8 cellular contexts compared by ENCODE assay signal in genomic region chr19:13795595-13796300, GRCh38. TPM values are rescaled to one million over a fixed set of nuclear protein-coding genes. Genes with fewer than 3 reads are reported as not detected.
DNase-seq lines count a peak whose midpoint lies in the region; ATAC-seq and TF ChIP-seq lines count a peak whose summit lies in the region.

No MANE protein-coding gene starts in this region.

- DNase-seq in GM19238 (ENCODE audit: insufficient read length, low spot score) (peak; percentile 54), smooth muscle cell (lab: John Stamatoyannopoulos, UW; ENCODE audit: unreplicated experiment) (no peak), 8988T (no peak)

- H3K79me2 ChIP-seq in smooth muscle cell (ENCODE audit: low read depth) = peaks cover 13% of the 10 kb centered on the region

- H3K4me2 ChIP-seq in BLaER1 = peak overlapping the region; percentile 97
- peak overlapping the region; percentile 96 for H3K4me2 ChIP-seq in smooth muscle cell

- H3K36me3 ChIP-seq in BLaER1 (peaks cover 14% of the 10 kb centered on the region; the same call in 1 of the 2 replicates), iPS-18a (ENCODE audit: control insufficient read depth, low read depth, low read length) (no peaks in the 10 kb centered on the region), smooth muscle cell (ENCODE audit: low read depth) (no peaks in the 10 kb centered on the region)

- peak overlapping the region; percentile 99 for H3K4me3 ChIP-seq in BLaER1
- H3K4me3 ChIP-seq in iPS-18a (ENCODE audit: low read length) = peak overlapping the region; percentile 78
- peak overlapping the region; percentile 88 for H3K4me3 ChIP-seq in smooth muscle cell

- H3K4me1 Mint-ChIP-seq in activated naive CD8-positive, alpha-beta T cell (ENCODE audit: low read depth) = peaks cover 22% of the 10 kb centered on the region

- ATAC-seq in HG03354 (IDR thresholded peaks at IDR 0.05; ENCODE audit: poor library complexity, severe bottlenecking, unreplicated experiment) = peak; percentile 48
- ATAC-seq in HG03025 (IDR thresholded peaks at IDR 0.05; ENCODE audit: low FRiP score, unreplicated experiment) = no peak

- no peaks in the 10 kb centered on the region for H3K9me3 ChIP-seq in BLaER1
- H3K9me3 ChIP-seq in iPS-18a (ENCODE audit: control insufficient read depth, low read depth, low read length) = no peaks in the 10 kb centered on the region
- no peaks in the 10 kb centered on the region for H3K9me3 ChIP-seq in smooth muscle cell (replicated peaks; ENCODE audit: low read depth)

- no peak for TF ChIP-seq CTCF in smooth muscle cell (IDR thresholded peaks at IDR 0.05; ENCODE audit: borderline replicate concordance, insufficient read depth, poor library complexity, severe bottlenecking)

- no peaks in the 10 kb centered on the region for H3K9me3 Mint-ChIP-seq in activated naive CD8-positive, alpha-beta T cell (ENCODE audit: low read depth)

- no peaks in the 10 kb centered on the region for H3K27me3 Mint-ChIP-seq in activated naive CD8-positive, alpha-beta T cell

- H3K9ac ChIP-seq in BLaER1 (peak overlapping the region; percentile 93), iPS-18a (ENCODE audit: low read length) (peak overlapping the region; percentile 65), smooth muscle cell (ENCODE audit: low read depth) (peak overlapping the region; percentile 86)

- no peak overlapping the region for H2AFZ ChIP-seq in smooth muscle cell (ENCODE audit: low read depth)

- H3K27ac ChIP-seq in BLaER1 = peak overlapping the region; percentile 93
- H3K27ac ChIP-seq in iPS-18a (ENCODE audit: low read length) = no peak overlapping the region
- H3K27ac ChIP-seq in smooth muscle cell (ENCODE audit: low read depth) = peak overlapping the region; percentile 97

- WGBS in smooth muscle cell (ENCODE audit: low lambda C conversion rate) = 10% methylated on average over 6 of the region's 42 CpGs

- no peaks in the 10 kb centered on the region for H3K27me3 ChIP-seq in BLaER1
- no peaks in the 10 kb centered on the region for H3K27me3 ChIP-seq in iPS-18a (ENCODE audit: control insufficient read depth, insufficient read depth, low read length)
- H3K27me3 ChIP-seq in smooth muscle cell (ENCODE audit: low read depth) = no peaks in the 10 kb centered on the region

- peak overlapping the region; percentile 85 for H3K4me3 Mint-ChIP-seq in activated naive CD8-positive, alpha-beta T cell

- peak overlapping the region; percentile 83 for H3K27ac Mint-ChIP-seq in activated naive CD8-positive, alpha-beta T cell

- peaks cover 4% of the 10 kb centered on the region for H3F3A ChIP-seq in smooth muscle cell (ENCODE audit: low read depth)

- no peaks in the 10 kb centered on the region for H3K36me3 Mint-ChIP-seq in activated naive CD8-positive, alpha-beta T cell

- H4K20me1 ChIP-seq in BLaER1 = peaks cover 14% of the 10 kb centered on the region
- H4K20me1 ChIP-seq in smooth muscle cell (ENCODE audit: low read depth) = peaks cover 3% of the 10 kb centered on the region

- peaks cover 28% of the 10 kb centered on the region for H3K4me1 ChIP-seq in BLaER1
- no peaks in the 10 kb centered on the region for H3K4me1 ChIP-seq in iPS-18a (ENCODE audit: control insufficient read depth, low read depth, low read length)
- peaks cover 12% of the 10 kb centered on the region for H3K4me1 ChIP-seq in smooth muscle cell (ENCODE audit: low read depth)

RNA-seq across cellular contexts. Expression of gene ZSWIM4, which starts 0.5 kb away (rescaled TPM):
- total RNA-seq in smooth muscle cell = 3.0 and 4.7 TPM in 2 replicates
- 5.8 and 8.2 TPM in 2 replicates for polyA plus RNA-seq in smooth muscle cell

RNA-seq across cellular contexts. Expression of gene C19orf53, which starts 21.5 kb away (rescaled TPM):
- total RNA-seq in smooth muscle cell = 117 and 192 TPM in 2 replicates
- polyA plus RNA-seq in smooth muscle cell = 298 TPM in 2 replicates

RNA-seq across cellular contexts. Expression of gene MRI1, which starts 31.4 kb away (rescaled TPM):
- total RNA-seq in smooth muscle cell = 17.3 and 20.2 TPM in 2 replicates
- polyA plus RNA-seq in smooth muscle cell = 9.3 and 11.7 TPM in 2 replicates
